In genomic region chr17:63838586-63839184, GRCh38 we compare ENCODE assay signal across 8 cellular contexts. TPM values are rescaled to one million over a fixed set of nuclear protein-coding genes. Genes with fewer than 3 reads are reported as not detected.
DNase-seq lines count a peak whose midpoint lies in the region; ATAC-seq and TF ChIP-seq lines count a peak whose summit lies in the region.

No MANE protein-coding gene starts in this region.

- peak overlapping the region; percentile 54 for H3K27ac ChIP-seq in OCI-LY1 (ENCODE audit: low read depth, low read length, poor library complexity, severe bottlenecking)

- no peaks in the 10 kb centered on the region for H3K9me3 Mint-ChIP-seq in nephron progenitor cell

- H3K9me2 ChIP-seq in OCI-LY1 (ENCODE audit: low read depth, low read length), result no peaks in the 10 kb centered on the region

- ATAC-seq in esophagus mucosa, result peak; percentile 52
- ATAC-seq in HG03565 (IDR thresholded peaks at IDR 0.05; ENCODE audit: unreplicated experiment), result no peak
- no peak for ATAC-seq in HG03520 (IDR thresholded peaks at IDR 0.05; ENCODE audit: unreplicated experiment)

- peaks cover 36% of the 10 kb centered on the region for H3K79me2 ChIP-seq in OCI-LY1 (ENCODE audit: insufficient read depth, low read length)

- peak overlapping the region; percentile 48; the same call in 1 of the 2 replicates for H3K9ac ChIP-seq in OCI-LY1 (ENCODE audit: low read length)

- peaks cover 42% of the 10 kb centered on the region for H3K4me1 ChIP-seq in OCI-LY1 (ENCODE audit: insufficient read depth, low read length, severe bottlenecking)

- H3K27me3 Mint-ChIP-seq in nephron progenitor cell (ENCODE audit: low read depth, poor library complexity), result no peaks in the 10 kb centered on the region

- H4K20me1 ChIP-seq in OCI-LY1 (ENCODE audit: insufficient read depth, low read length), result no peaks in the 10 kb centered on the region

- peaks cover 29% of the 10 kb centered on the region for H3K36me3 Mint-ChIP-seq in nephron progenitor cell (ENCODE audit: low read depth)

- peak overlapping the region; percentile 95 for H3K27ac Mint-ChIP-seq in nephron progenitor cell

- peak overlapping the region; percentile 65 for H3K4me2 ChIP-seq in OCI-LY1 (ENCODE audit: low read length)

- H3K9me3 ChIP-seq in OCI-LY1 (ENCODE audit: low read length), result no peaks in the 10 kb centered on the region

- TF ChIP-seq CTCF in OCI-LY1 (IDR thresholded peaks at IDR 0.05; ENCODE audit: low read length) (no peak), nephron progenitor cell (IDR thresholded peaks at IDR 0.05) (no peak)

- H3K4me1 Mint-ChIP-seq in nephron progenitor cell, result peaks cover 39% of the 10 kb centered on the region

- H3F3A ChIP-seq in OCI-LY1 (ENCODE audit: insufficient read depth, low read length), result 0 out of 2 replicates have a peak, but pooled peaks cover 2% of the 10 kb centered on the region

- H3K4me3 Mint-ChIP-seq in nephron progenitor cell, result peak overlapping the region; percentile 46

- peaks cover 41% of the 10 kb centered on the region for H3K36me3 ChIP-seq in OCI-LY1 (ENCODE audit: insufficient read depth, low read length)

- no peaks in the 10 kb centered on the region for H3K27me3 ChIP-seq in OCI-LY1 (ENCODE audit: insufficient read depth, low read length)

- DNase-seq in GM03348 (ENCODE audit: low spot score) (peak; percentile 82), nephron progenitor cell (no peak), NCI-H2227 treated with DMSO at 0.1 percent for 48 hours (lab: John Stamatoyannopoulos, UW) (no peak)
- DNase-seq in effector CD8-positive, alpha-beta T cell (lab: John Stamatoyannopoulos, UW), result no peak

- peak overlapping the region; percentile 43 for H3K4me3 ChIP-seq in OCI-LY1 (ENCODE audit: low read depth, low read length, poor library complexity, severe bottlenecking)

- H2AFZ ChIP-seq in OCI-LY1 (ENCODE audit: low read length), result no peak overlapping the region

RNA-seq across cellular contexts. Expression of gene SMARCD2, which starts 3.8 kb away (rescaled TPM):
- total RNA-seq in esophagus mucosa, result 68.3 TPM

RNA-seq across cellular contexts. Expression of gene FTSJ3, which starts 11.2 kb away (rescaled TPM):
- total RNA-seq in esophagus mucosa, result 18.7 TPM

RNA-seq across cellular contexts. Expression of gene PSMC5, which starts 11.5 kb away (rescaled TPM):
- total RNA-seq in esophagus mucosa, result 102 TPM

RNA-seq across cellular contexts. Expression of gene CSH2, which starts 34.8 kb away (rescaled TPM):
- total RNA-seq in esophagus mucosa, result not detected

RNA-seq across cellular contexts. Expression of gene GH2, which starts 43.1 kb away (rescaled TPM):
- total RNA-seq in esophagus mucosa, result not detected
